ENCODE assay signal across 33 cellular contexts in genomic region chr18:57194622-57195021, GRCh38. TPM values are rescaled to one million over a fixed set of nuclear protein-coding genes. Genes with fewer than 3 reads are reported as not detected.
"Had no signal": no experiment of that assay in that cellular context is flagged by ENCODE, and none has a peak within 500 bp of the region (broad histone marks: within the 10 kb centered on the region; RNA-seq: fewer than 3 reads in every experiment).

No MANE protein-coding gene starts in this region.

- FAIRE-seq: pancreas, urothelium cell line had no signal

- H3K9me3 ChIP-seq: neutrophil, pancreas, prostate gland, stomach, thoracic aorta, thyroid gland, tibial nerve, upper lobe of left lung, vagina had no signal

- H3K36me3 ChIP-seq: neutrophil, pancreas, prostate gland, stomach, thoracic aorta, thyroid gland, tibial nerve, upper lobe of left lung, vagina had no signal

- H3K4me1 ChIP-seq: pancreas, prostate gland, stomach, thyroid gland, tibial nerve, upper lobe of left lung, vagina had no signal

- ATAC-seq: naive thymus-derived CD8-positive, alpha-beta T cell; natural killer cell treated with Interleukin-12 subunit alpha and Interleukin-12 subunit beta and Interleukin-15 and Interleukin-18, amount 100 ng/mL, for 72 hours; pancreas; right cardiac atrium; sciatic nerve; stimulated activated effector memory CD8-positive, alpha-beta T cell treated with anti-CD3 and anti-CD28 coated beads, Interleukin-12 subunit alpha, Interleukin-12 subunit beta, amount 100 ng/mL, for 72 hours; stimulated activated naive B cell treated with anti-CD40 and anti-IgM and Interleukin-4, amounts not matched to agents 10 μg/mL and 1 μg/mL and 100 μg/mL, for 72 hours had no signal

- H3K4me3 ChIP-seq: pancreas, prostate gland, skin epidermis, stomach, thoracic aorta, thyroid gland, tibial nerve, upper lobe of left lung, vagina had no signal

- H3K27ac ChIP-seq: neutrophil, pancreas, prostate gland, skin epidermis, stomach, thoracic aorta, thyroid gland, tibial nerve, upper lobe of left lung, vagina had no signal

- H3K27ac Mint-ChIP-seq: naive thymus-derived CD8-positive, alpha-beta T cell; natural killer cell treated with Interleukin-12 subunit alpha and Interleukin-12 subunit beta and Interleukin-15 and Interleukin-18, amount 100 ng/mL, for 72 hours; nephron progenitor cell; stimulated activated effector memory CD8-positive, alpha-beta T cell treated with anti-CD3 and anti-CD28 coated beads, Interleukin-12 subunit alpha, Interleukin-12 subunit beta, amount 100 ng/mL, for 72 hours; stimulated activated naive B cell treated with anti-CD40 and anti-IgM and Interleukin-4, amounts not matched to agents 10 μg/mL and 1 μg/mL and 100 μg/mL, for 72 hours; stimulated activated naive CD8-positive, alpha-beta T cell treated with anti-CD3 and anti-CD28 coated beads, Interleukin-15, Interleukin-2, amounts not matched to agents 100 ng/mL and 50 ng/mL, for 24 hours had no signal

- H3K4me3 Mint-ChIP-seq: naive thymus-derived CD8-positive, alpha-beta T cell; natural killer cell treated with Interleukin-12 subunit alpha and Interleukin-12 subunit beta and Interleukin-15 and Interleukin-18, amount 100 ng/mL, for 72 hours; nephron progenitor cell; neural crest cell; stimulated activated effector memory CD8-positive, alpha-beta T cell treated with anti-CD3 and anti-CD28 coated beads, Interleukin-12 subunit alpha, Interleukin-12 subunit beta, amount 100 ng/mL, for 72 hours; stimulated activated naive B cell treated with anti-CD40 and anti-IgM and Interleukin-4, amounts not matched to agents 10 μg/mL and 1 μg/mL and 100 μg/mL, for 72 hours; stimulated activated naive CD8-positive, alpha-beta T cell treated with anti-CD3 and anti-CD28 coated beads, Interleukin-15, Interleukin-2, amounts not matched to agents 100 ng/mL and 50 ng/mL, for 24 hours had no signal

- H3K9me3 Mint-ChIP-seq: neural crest cell; stimulated activated effector memory CD8-positive, alpha-beta T cell treated with anti-CD3 and anti-CD28 coated beads, Interleukin-12 subunit alpha, Interleukin-12 subunit beta, amount 100 ng/mL, for 72 hours; stimulated activated naive CD8-positive, alpha-beta T cell treated with anti-CD3 and anti-CD28 coated beads, Interleukin-15, Interleukin-2, amounts not matched to agents 100 ng/mL and 50 ng/mL, for 24 hours had no signal

- H3K27me3 ChIP-seq: neutrophil, pancreas, thyroid gland, tibial nerve, upper lobe of left lung, vagina had no signal

- H3K36me3 Mint-ChIP-seq: naive thymus-derived CD8-positive, alpha-beta T cell; natural killer cell treated with Interleukin-12 subunit alpha and Interleukin-12 subunit beta and Interleukin-15 and Interleukin-18, amount 100 ng/mL, for 72 hours; stimulated activated effector memory CD8-positive, alpha-beta T cell treated with anti-CD3 and anti-CD28 coated beads, Interleukin-12 subunit alpha, Interleukin-12 subunit beta, amount 100 ng/mL, for 72 hours; stimulated activated naive B cell treated with anti-CD40 and anti-IgM and Interleukin-4, amounts not matched to agents 10 μg/mL and 1 μg/mL and 100 μg/mL, for 72 hours had no signal

- H3K4me1 Mint-ChIP-seq: naive thymus-derived CD8-positive, alpha-beta T cell; nephron progenitor cell; neural crest cell; stimulated activated effector memory CD8-positive, alpha-beta T cell treated with anti-CD3 and anti-CD28 coated beads, Interleukin-12 subunit alpha, Interleukin-12 subunit beta, amount 100 ng/mL, for 72 hours; stimulated activated naive B cell treated with anti-CD40 and anti-IgM and Interleukin-4, amounts not matched to agents 10 μg/mL and 1 μg/mL and 100 μg/mL, for 72 hours had no signal

- DNase-seq: naive thymus-derived CD8-positive, alpha-beta T cell; nephron progenitor cell; nucleus accumbens; pancreas; right cardiac atrium; stimulated activated CD4-positive, alpha-beta T cell treated with anti-CD3 and anti-CD28 coated beads, Interleukin-15, amount 100 ng/mL, for 24 hours; stimulated activated CD4-positive, alpha-beta T cell treated with anti-CD3 and anti-CD28 coated beads, Interleukin-2, amount 100 ng/mL, for 24 hours; stimulated activated CD4-positive, alpha-beta T cell treated with anti-CD3 and anti-CD28 coated beads, Interleukin-2, amount 100 ng/mL, for 48 hours; stimulated activated CD4-positive, alpha-beta T cell treated with anti-CD3 and anti-CD28 coated beads, Interleukin-4, amount 100 ng/mL, for 24 hours; stimulated activated naive B cell treated with anti-CD40 and anti-IgM and Interleukin-4, amounts not matched to agents 10 μg/mL and 1 μg/mL and 100 μg/mL, for 72 hours; stimulated activated naive CD4-positive, alpha-beta T cell treated with Interleukin-2 at 50 U/mL for 16 hours; stomach; thyroid gland; trophoblast cell; upper lobe of left lung had no signal

RNA-seq across cellular contexts. Expression of gene BOD1L2, which starts 47.7 kb away (rescaled TPM):
- total RNA-seq: naive thymus-derived CD8-positive, alpha-beta T cell; natural killer cell treated with Interleukin-12 subunit alpha and Interleukin-12 subunit beta and Interleukin-15 and Interleukin-18, amount 100 ng/mL, for 72 hours; neural crest cell; omental fat pad; osteocyte; pancreas; posterior vena cava; pulmonary artery endothelial cell; right cardiac atrium; sciatic nerve; stomach; temporal lobe; thoracic aorta; tibial nerve; upper lobe of left lung; ureter; vagina had no signal
- polyA plus RNA-seq: naive thymus-derived CD8-positive, alpha-beta T cell; pancreas; right cardiac atrium; stomach had no signal
